Comparison of ENCODE assay signal across 20 cellular contexts in genomic region chr3:17300441-17300840, GRCh38.
DNase-seq lines count a peak whose midpoint lies in the region; ATAC-seq, FAIRE-seq and TF ChIP-seq lines count a peak whose summit lies in the region.
"Had no signal": no experiment of that assay in that cellular context is flagged by ENCODE, and none has a peak within 500 bp of the region (broad histone marks: within the 10 kb centered on the region; RNA-seq: fewer than 3 reads in every experiment).

No MANE protein-coding gene starts in this region.

- H4K20me1 ChIP-seq in endothelial cell of umbilical vein (replicated peaks; ENCODE audit: control insufficient read depth, extremely low read depth, insufficient read depth, low read length) = no peaks in the 10 kb centered on the region

- H2AFZ ChIP-seq in endothelial cell of umbilical vein (ENCODE audit: low read depth, low read length) = no peak overlapping the region
- H2AFZ ChIP-seq: hepatocyte had no signal

- H3K27ac ChIP-seq in endothelial cell of umbilical vein (ENCODE audit: insufficient read depth, low read depth, low read length) (no peak overlapping the region), thoracic aorta (peak overlapping the region; percentile 34 to 39)
- H3K27ac ChIP-seq: foreskin keratinocyte, hepatocyte, vagina had no signal

- H3K4me3 Mint-ChIP-seq in activated naive CD4-positive, alpha-beta T cell treated with anti-CD3 and anti-CD28 coated beads, Interleukin-2, amount 50 U/mL, for 24 hours = peak overlapping the region; percentile 57
- H3K4me3 Mint-ChIP-seq in activated CD4-positive, alpha-beta memory T cell treated with anti-CD3 and anti-CD28 coated beads for 36 hours = no peak overlapping the region
- H3K4me3 Mint-ChIP-seq: activated B cell treated with CpG ODN at 0.5 μM for 24 hours had no signal

- no peak overlapping the region for H3K4me2 ChIP-seq in endothelial cell of umbilical vein (ENCODE audit: insufficient read depth, low read length)
- H3K4me2 ChIP-seq: hepatocyte had no signal

- TF ChIP-seq CTCF in endothelial cell of umbilical vein (IDR thresholded peaks at IDR 0.05; ENCODE audit: extremely low read depth in 1 of 2, insufficient read depth in 1 of 2, low read depth in 1 of 2, low read length in 2 of 2) (no peak), thoracic aorta (IDR thresholded peaks at IDR 0.05) (no peak)

- peaks cover 2% of the 10 kb centered on the region for H3K4me1 ChIP-seq in endothelial cell of umbilical vein (ENCODE audit: control insufficient read depth, extremely low read depth, insufficient read depth, low read length)
- peaks cover 12 to 28% of the 10 kb centered on the region in 2 donors for H3K4me1 ChIP-seq in thoracic aorta (ENCODE audit: control insufficient read depth in 1 of 2, low read depth in 2 of 2)
- H3K4me1 ChIP-seq: foreskin keratinocyte, vagina had no signal

- H3K9me3 ChIP-seq in endothelial cell of umbilical vein (replicated peaks; ENCODE audit: control insufficient read depth, insufficient read depth, low read length) = no peaks in the 10 kb centered on the region
- H3K9me3 ChIP-seq in thoracic aorta = no peaks in the 10 kb centered on the region
- H3K9me3 ChIP-seq: testis, vagina had no signal

- BruUV-seq in endothelial cell of umbilical vein (replicated peaks; lab: Mats Ljungman, UMichigan) = no TSS peak

- CTCF ChIA-PET in activated CD4-positive, alpha-beta memory T cell treated with anti-CD3 and anti-CD28 coated beads for 36 hours (lab: Charles Lee) = interaction anchor here (0.6 kb wide), 1 partner anchor 113 kb away, joined by 3 read pairs; no protein-coding TSS in a partner anchor
- CTCF ChIA-PET in endothelial cell of umbilical vein (lab: Charles Lee) = no interaction called here

- H3K9me1 ChIP-seq in endothelial cell of umbilical vein (replicated peaks; ENCODE audit: control insufficient read depth, extremely low read depth, insufficient read depth, low read length) = no peaks in the 10 kb centered on the region

- DNase-seq in activated naive CD4-positive, alpha-beta T cell treated with anti-CD3 and anti-CD28 coated beads, Interleukin-2, amount 50 U/mL, for 72 hours (ENCODE audit: low spot score in 2 of 2) = no peak
- DNase-seq in activated CD4-positive, alpha-beta memory T cell treated with anti-CD3 and anti-CD28 coated beads for 36 hours = no peak
- DNase-seq in endothelial cell of umbilical vein (ENCODE audit: low read depth, low spot score) (peak; percentile 57), thoracic aorta (ENCODE audit: low spot score) (no peak), NCI-H774 (lab: John Stamatoyannopoulos, UW) (no peak), NCI-H446 (lab: John Stamatoyannopoulos, UW) (no peak)
- DNase-seq: activated B cell treated with CpG ODN at 0.5 μM for 24 hours; activated effector memory CD4-positive, alpha-beta T cell treated with anti-CD3 and anti-CD28 coated beads, Interleukin-2, amount 50 U/mL, for 16 hours; central memory CD4-positive, alpha-beta T cell; foreskin keratinocyte; KBM-7; NCI-H2171; NCI-H524 treated with DMSO at 0.1 percent for 48 hours; testis had no signal

- no peaks in the 10 kb centered on the region for H3K27me3 Mint-ChIP-seq in activated naive CD4-positive, alpha-beta T cell treated with anti-CD3 and anti-CD28 coated beads, Interleukin-2, amount 50 U/mL, for 24 hours
- no peaks in the 10 kb centered on the region for H3K27me3 Mint-ChIP-seq in activated CD4-positive, alpha-beta memory T cell treated with anti-CD3 and anti-CD28 coated beads for 36 hours
- H3K27me3 Mint-ChIP-seq: activated B cell treated with CpG ODN at 0.5 μM for 24 hours, progenitor cell of endocrine pancreas had no signal

- H3K4me3 ChIP-seq in endothelial cell of umbilical vein (replicated peaks in 1 of 3; ENCODE audit: insufficient read depth in 1 of 3, low read depth in 1 of 3, low read length in 3 of 3) (no peak overlapping the region), thoracic aorta (no peak overlapping the region)
- H3K4me3 ChIP-seq: hepatocyte, testis, vagina had no signal

- dilution Hi-C loops in endothelial cell of umbilical vein (cut with MboI; ENCODE audit: extremely low pct_ligation_motif_present, low sequenced_read_pairs) = no loop called here

- intact Hi-C loops in activated CD4-positive, alpha-beta memory T cell treated with anti-CD3 and anti-CD28 coated beads for 36 hours (cut with micrococcal nuclease) = no loop called here
- intact Hi-C loops in endothelial cell of umbilical vein (cut with micrococcal nuclease) = no loop called here

- H3K9ac ChIP-seq in endothelial cell of umbilical vein (replicated peaks; ENCODE audit: extremely low read depth, insufficient read depth, low read length) = no peak overlapping the region

- no peaks in the 10 kb centered on the region for H3K36me3 ChIP-seq in endothelial cell of umbilical vein (ENCODE audit: control insufficient read depth in 2 of 2, extremely low read depth in 1 of 2, insufficient read depth in 2 of 2, low read length in 2 of 2)
- no peaks in the 10 kb centered on the region for H3K36me3 ChIP-seq in thoracic aorta
- H3K36me3 ChIP-seq: vagina had no signal

- POLR2A ChIA-PET in activated CD4-positive, alpha-beta memory T cell treated with anti-CD3 and anti-CD28 coated beads for 36 hours (lab: Charles Lee) = no interaction called here
- POLR2A ChIA-PET in endothelial cell of umbilical vein (lab: Charles Lee) = no interaction called here

- no peak for ATAC-seq in activated naive CD4-positive, alpha-beta T cell treated with anti-CD3 and anti-CD28 coated beads, Interleukin-2, amount 50 U/mL, for 72 hours
- ATAC-seq in thoracic aorta (ENCODE audit: insufficient number of reproducible peaks, low FRiP score, low read depth) (no peak), GM19463 (IDR thresholded peaks at IDR 0.05; ENCODE audit: unreplicated experiment) (no peak)
- ATAC-seq: foreskin keratinocyte had no signal

- H3K9me3 Mint-ChIP-seq in activated naive CD4-positive, alpha-beta T cell treated with anti-CD3 and anti-CD28 coated beads, Interleukin-2, amount 50 U/mL, for 24 hours = no peaks in the 10 kb centered on the region
- no peaks in the 10 kb centered on the region for H3K9me3 Mint-ChIP-seq in activated naive CD4-positive, alpha-beta T cell treated with anti-CD3 and anti-CD28 coated beads, Interleukin-2, amount 50 U/mL, for 72 hours
- H3K9me3 Mint-ChIP-seq in activated CD4-positive, alpha-beta memory T cell treated with anti-CD3 and anti-CD28 coated beads for 36 hours = no peaks in the 10 kb centered on the region
- H3K9me3 Mint-ChIP-seq: activated B cell treated with CpG ODN at 0.5 μM for 24 hours had no signal

- FAIRE-seq in endothelial cell of umbilical vein (lab: Jason Lieb, UNC) = no peak
- FAIRE-seq: astrocyte had no signal

- H3K36me3 Mint-ChIP-seq in activated naive CD4-positive, alpha-beta T cell treated with anti-CD3 and anti-CD28 coated beads, Interleukin-2, amount 50 U/mL, for 24 hours = peaks cover 5% of the 10 kb centered on the region
- no peaks in the 10 kb centered on the region for H3K36me3 Mint-ChIP-seq in activated naive CD4-positive, alpha-beta T cell treated with anti-CD3 and anti-CD28 coated beads, Interleukin-2, amount 50 U/mL, for 72 hours
- H3K36me3 Mint-ChIP-seq in activated CD4-positive, alpha-beta memory T cell treated with anti-CD3 and anti-CD28 coated beads for 36 hours = peaks cover 5% of the 10 kb centered on the region

- H3K4me1 Mint-ChIP-seq in activated naive CD4-positive, alpha-beta T cell treated with anti-CD3 and anti-CD28 coated beads, Interleukin-2, amount 50 U/mL, for 24 hours = peaks cover 6% of the 10 kb centered on the region
- H3K4me1 Mint-ChIP-seq in activated CD4-positive, alpha-beta memory T cell treated with anti-CD3 and anti-CD28 coated beads for 36 hours (ENCODE audit: low read depth) = peaks cover 7% of the 10 kb centered on the region

- no peaks in the 10 kb centered on the region for H3K27me3 ChIP-seq in endothelial cell of umbilical vein (ENCODE audit: control insufficient read depth in 2 of 2, insufficient read depth in 2 of 2, low read length in 2 of 2)
- H3K27me3 ChIP-seq in thoracic aorta (replicated peaks; ENCODE audit: insufficient read depth) = no peaks in the 10 kb centered on the region
- H3K27me3 ChIP-seq: foreskin keratinocyte, hepatocyte, testis, vagina had no signal

- no peak for TF ChIP-seq POLR2A in endothelial cell of umbilical vein (IDR thresholded peaks at IDR 0.05; ENCODE audit: low read depth, low read length)

- peak overlapping the region; percentile 36 for H3K27ac Mint-ChIP-seq in activated naive CD4-positive, alpha-beta T cell treated with anti-CD3 and anti-CD28 coated beads, Interleukin-2, amount 50 U/mL, for 24 hours
- H3K27ac Mint-ChIP-seq in activated naive CD4-positive, alpha-beta T cell treated with anti-CD3 and anti-CD28 coated beads, Interleukin-2, amount 50 U/mL, for 72 hours = no peak overlapping the region
- H3K27ac Mint-ChIP-seq in activated CD4-positive, alpha-beta memory T cell treated with anti-CD3 and anti-CD28 coated beads for 36 hours = peak overlapping the region; percentile 62
- H3K27ac Mint-ChIP-seq: activated B cell treated with CpG ODN at 0.5 μM for 24 hours, progenitor cell of endocrine pancreas had no signal

- H3K79me2 ChIP-seq in endothelial cell of umbilical vein (ENCODE audit: control insufficient read depth, insufficient read depth, low read length) = no peaks in the 10 kb centered on the region
- H3K79me2 ChIP-seq: hepatocyte had no signal

TF ChIP-seq in endothelial cell of umbilical vein, 7 proteins besides CTCF, POLR2A, EP300 and RAD21:
- no peak for TF ChIP-seq GATA2 (IDR thresholded peaks at IDR 0.05; ENCODE audit: insufficient read depth, insufficient read length, low read depth, low read length)
- TF ChIP-seq MAX (IDR thresholded peaks at IDR 0.05; ENCODE audit: insufficient read depth, insufficient read length) = no peak
- TF ChIP-seq MYC (IDR thresholded peaks at IDR 0.05; ENCODE audit: low read depth, low read length) = no peak
- TF ChIP-seq EZH2 (IDR thresholded peaks at IDR 0.05; ENCODE audit: borderline replicate concordance, low read depth, low read length, severe bottlenecking) = no peak
- no peak for TF ChIP-seq JUN (IDR thresholded peaks at IDR 0.05; ENCODE audit: borderline replicate concordance, insufficient read depth, insufficient read length, low read depth)
- TF ChIP-seq FOS (IDR thresholded peaks at IDR 0.05; ENCODE audit: borderline replicate concordance, insufficient read depth, low read length) = no peak
- TF ChIP-seq POLR2AphosphoS5 (IDR thresholded peaks at IDR 0.05; ENCODE audit: insufficient read depth, low read depth, low read length) = no peak

Comparison
In these comparisons a context has a peak if more than half of its experiments do, and no peak if none do; other contexts are left out.
1. H3K27ac Mint-ChIP-seq: peak in activated naive CD4-positive, alpha-beta T cell treated with anti-CD3 and anti-CD28 coated beads, Interleukin-2, amount 50 U/mL, for 24 hours (single experiment) and activated CD4-positive, alpha-beta memory T cell treated with anti-CD3 and anti-CD28 coated beads for 36 hours (single experiment); none in activated naive CD4-positive, alpha-beta T cell treated with anti-CD3 and anti-CD28 coated beads, Interleukin-2, amount 50 U/mL, for 72 hours (0 of 2).